19 cellular contexts compared by ENCODE assay signal in the genomic region with DNA sequence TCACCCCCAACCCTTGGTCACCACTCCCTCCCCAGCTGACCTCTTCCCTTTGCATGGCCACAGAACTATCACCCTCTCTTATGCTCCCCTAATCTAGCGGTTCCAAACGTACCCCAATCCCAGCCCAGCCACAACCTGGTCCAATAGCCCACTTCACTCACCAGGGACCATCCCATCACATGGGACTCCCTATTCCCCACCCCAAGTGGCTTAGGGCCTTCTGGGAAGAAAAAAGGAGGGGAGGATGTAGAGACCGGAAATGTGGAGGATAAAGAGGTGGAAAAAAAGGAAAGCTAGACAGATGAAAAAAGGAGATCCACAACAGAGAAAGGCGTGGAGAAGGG. TPM values are rescaled to one million over a fixed set of nuclear protein-coding genes. Genes with fewer than 3 reads are reported as not detected.
DNase-seq lines count a peak whose midpoint lies in the region; ATAC-seq and TF ChIP-seq lines count a peak whose summit lies in the region.
"Had no signal": no experiment of that assay in that cellular context is flagged by ENCODE, and none has a peak within 500 bp of the region (broad histone marks: within the 10 kb centered on the region; RNA-seq: fewer than 3 reads in every experiment).

No MANE protein-coding gene starts in this region.

- H3K4me3 ChIP-seq in thoracic aorta, result peak overlapping the region; percentile 64
- H3K4me3 ChIP-seq: vagina had no signal

- TF ChIP-seq CTCF in chondrocyte (IDR thresholded peaks at IDR 0.05) (no peak), thoracic aorta (IDR thresholded peaks at IDR 0.05) (no peak)

- intact Hi-C loops in head of caudate nucleus (cut with DNase I), result no loop called here

- ATAC-seq in activated T-cell treated with anti-CD3 and anti-CD28 coated beads, Interleukin-2, amount 50 U/mL, for 72 hours (replicated peaks in 1 of 2), result no peak
- ATAC-seq in naive thymus-derived CD8-positive, alpha-beta T cell, result no peak
- ATAC-seq in thoracic aorta (ENCODE audit: insufficient number of reproducible peaks, low FRiP score, low read depth), result no peak
- no peak for ATAC-seq in HG02610 (IDR thresholded peaks at IDR 0.05; ENCODE audit: unreplicated experiment)
- ATAC-seq in HG03460 (IDR thresholded peaks at IDR 0.05; ENCODE audit: unreplicated experiment), result no peak
- ATAC-seq: foreskin keratinocyte, Right ventricle myocardium inferior had no signal

- no peak overlapping the region for H3K27ac ChIP-seq in thoracic aorta
- H3K27ac ChIP-seq: cardiac muscle cell, foreskin keratinocyte, right lobe of liver, vagina had no signal

- H3K9me3 ChIP-seq in thoracic aorta, result no peaks in the 10 kb centered on the region
- H3K9me3 ChIP-seq: right lobe of liver, vagina had no signal

- peaks cover 10% of the 10 kb centered on the region for H3K4me1 Mint-ChIP-seq in activated T-cell treated with anti-CD3 and anti-CD28 coated beads, Interleukin-2, amount 50 U/mL, for 72 hours (ENCODE audit: low read depth)
- H3K4me1 Mint-ChIP-seq in chondrocyte (ENCODE audit: low read depth), result peaks cover 10% of the 10 kb centered on the region
- H3K4me1 Mint-ChIP-seq in naive thymus-derived CD8-positive, alpha-beta T cell, result peaks cover 15 to 28% (median 20%) of the 10 kb centered on the region in 4 donors

- peaks cover 2 to 4% of the 10 kb centered on the region in 2 donors for H3K36me3 Mint-ChIP-seq in activated T-cell treated with anti-CD3 and anti-CD28 coated beads, Interleukin-2, amount 50 U/mL, for 72 hours (ENCODE audit: insufficient read depth in 2 of 2)
- peaks cover 5% of the 10 kb centered on the region for H3K36me3 Mint-ChIP-seq in chondrocyte (ENCODE audit: low read depth)
- H3K36me3 Mint-ChIP-seq in naive thymus-derived CD8-positive, alpha-beta T cell, result peaks cover 0 to 5% (median 0%) of the 10 kb centered on the region in 3 donors

- peak overlapping the region; percentile 21 for H3K27ac Mint-ChIP-seq in activated T-cell treated with anti-CD3 and anti-CD28 coated beads, Interleukin-2, amount 50 U/mL, for 72 hours
- H3K27ac Mint-ChIP-seq in chondrocyte (ENCODE audit: unreplicated experiment), result no peak overlapping the region
- no peak overlapping the region for H3K27ac Mint-ChIP-seq in naive thymus-derived CD8-positive, alpha-beta T cell

- POLR2A ChIA-PET in naive thymus-derived CD8-positive, alpha-beta T cell (lab: Charles Lee), result no interaction called here

- H3K36me3 ChIP-seq in thoracic aorta, result no peaks in the 10 kb centered on the region
- H3K36me3 ChIP-seq: cardiac muscle cell, right lobe of liver, vagina had no signal

- no peaks in the 10 kb centered on the region for H3K9me3 Mint-ChIP-seq in activated T-cell treated with anti-CD3 and anti-CD28 coated beads, Interleukin-2, amount 50 U/mL, for 72 hours
- H3K9me3 Mint-ChIP-seq in chondrocyte (ENCODE audit: low read depth), result no peaks in the 10 kb centered on the region
- no peaks in the 10 kb centered on the region for H3K9me3 Mint-ChIP-seq in naive thymus-derived CD8-positive, alpha-beta T cell

- H3K27me3 Mint-ChIP-seq in activated T-cell treated with anti-CD3 and anti-CD28 coated beads, Interleukin-2, amount 50 U/mL, for 72 hours (ENCODE audit: low read depth), result peaks cover 94% of the 10 kb centered on the region
- H3K27me3 Mint-ChIP-seq in chondrocyte (ENCODE audit: low read depth), result peaks cover 70% of the 10 kb centered on the region
- peaks cover 66 to 94% (median 76%) of the 10 kb centered on the region in 5 donors for H3K27me3 Mint-ChIP-seq in naive thymus-derived CD8-positive, alpha-beta T cell

- no peak for DNase-seq in activated T-cell treated with anti-CD3 and anti-CD28 coated beads, Interleukin-2, amount 50 U/mL, for 72 hours
- DNase-seq in activated T-cell treated with anti-CD3 and anti-CD28 coated beads, Interleukin-2, amount 50 U/mL, for 1 hour, result no peak
- no peak for DNase-seq in chondrocyte (ENCODE audit: low spot score)
- DNase-seq in naive thymus-derived CD8-positive, alpha-beta T cell, result no peak
- no peak for DNase-seq in thoracic aorta (ENCODE audit: low spot score)
- DNase-seq in head of caudate nucleus, result no peak
- DNase-seq: ACHN; activated naive CD4-positive, alpha-beta T cell treated with anti-CD3 and anti-CD28 coated beads, Interleukin-2, amount 50 U/mL, for 16 hours; COR-L47; foreskin keratinocyte; GDM1; islet precursor cell; right lobe of liver; stimulated activated CD8-positive, alpha-beta memory T cell treated with anti-CD3 and anti-CD28 coated beads, Interleukin-4, amount 100 ng/mL, for 48 hours had no signal

- H3K4me3 Mint-ChIP-seq in activated T-cell treated with anti-CD3 and anti-CD28 coated beads, Interleukin-2, amount 50 U/mL, for 72 hours, result peak overlapping the region; percentile 18 to 79
- H3K4me3 Mint-ChIP-seq in chondrocyte (ENCODE audit: unreplicated experiment), result peak overlapping the region; percentile 52
- peak overlapping the region in 9 of 10 donors; percentile 52 to 88 (median 74) for H3K4me3 Mint-ChIP-seq in naive thymus-derived CD8-positive, alpha-beta T cell

- H3K4me1 ChIP-seq in thoracic aorta (ENCODE audit: control insufficient read depth in 1 of 2, low read depth in 2 of 2), result no peaks in the 10 kb centered on the region
- H3K4me1 ChIP-seq: foreskin keratinocyte had no signal

- peaks cover 18% of the 10 kb centered on the region for H3K27me3 ChIP-seq in thoracic aorta (replicated peaks; ENCODE audit: insufficient read depth)
- H3K27me3 ChIP-seq: vagina had no signal

RNA-seq across cellular contexts. Expression of a gene that starts 30.3 kb away (rescaled TPM):
- under 1 TPM; 0.38 to 0.90 TPM for total RNA-seq in activated T-cell treated with anti-CD3 and anti-CD28 coated beads, Interleukin-2, amount 50 U/mL, for 72 hours
- 0.62 to 0.87 TPM in 2 of 3 replicates, not detected in the other for total RNA-seq in chondrocyte
- total RNA-seq in naive thymus-derived CD8-positive, alpha-beta T cell, result not detected
- polyA plus RNA-seq in naive thymus-derived CD8-positive, alpha-beta T cell, result not detected
- total RNA-seq in thoracic aorta, result not detected
- total RNA-seq: cardiac muscle cell, foreskin keratinocyte, Right ventricle myocardium inferior, vagina had no signal
- polyA plus RNA-seq: cardiac muscle cell, foreskin keratinocyte had no signal
